In genomic region chr9:118976160-118976559, GRCh38 we compare ENCODE assay signal across 33 cellular contexts.
"Had no signal": no experiment of that assay in that cellular context is flagged by ENCODE, and none has a peak within 500 bp of the region (broad histone marks: within the 10 kb centered on the region; RNA-seq: fewer than 3 reads in every experiment).

No MANE protein-coding gene starts in this region.

- H3K4me3 ChIP-seq: adrenal gland, ascending aorta, cardiac muscle cell had no signal

- DNase-seq: activated B cell treated with CpG ODN at 0.5 μM for 24 hours; activated CD4-positive, alpha-beta memory T cell treated with anti-CD3 and anti-CD28 coated beads for 36 hours; activated CD4-positive, alpha-beta T cell treated with anti-CD3 and anti-CD28 coated beads for 4 hours; activated CD4-positive, alpha-beta T cell treated with anti-CD3 and anti-CD28 coated beads, Interleukin-2, amount 10 ng/mL, durations not matched to agents 24 days and 14 days; activated CD4-positive, alpha-beta T cell treated with anti-CD3 and anti-CD28 coated beads, Interleukin-2, amount 50 U/mL, for 1 hour; activated CD4-positive, alpha-beta T cell treated with anti-CD3 and anti-CD28 coated beads, Interleukin-2, amount 50 U/mL, for 4 hours; activated CD4-positive, CD25-positive, alpha-beta regulatory T cell treated with anti-CD3 and anti-CD28 coated beads, Interleukin-2, amount 50 U/mL, for 72 hours; activated CD8-positive, alpha-beta memory T cell treated with anti-CD3 and anti-CD28 coated beads, Interleukin-2, amount 50 U/mL, for 4 hours; activated CD8-positive, alpha-beta T cell treated with anti-CD3 and anti-CD28 coated beads for 36 hours; activated effector memory CD4-positive, alpha-beta T cell treated with anti-CD3 and anti-CD28 coated beads, Interleukin-2, amount 50 U/mL, for 16 hours; activated gamma-delta T cell treated with Interleukin-2 at 50 U/mL for 16 hours; activated naive CD4-positive, alpha-beta T cell; activated naive CD4-positive, alpha-beta T cell treated with anti-CD3 and anti-CD28 coated beads for 36 hours; activated naive CD4-positive, alpha-beta T cell treated with anti-CD3 and anti-CD28 coated beads, Interleukin-2, amount 50 U/mL, for 16 hours; activated naive CD8-positive, alpha-beta T cell treated with anti-CD3 and anti-CD28 coated beads for 36 hours; activated T-cell treated with anti-CD3 and anti-CD28 coated beads for 4 hours; activated T-cell treated with anti-CD3 and anti-CD28 coated beads, Interleukin-2, amount 50 U/mL, for 1 hour; activated T-cell treated with anti-CD3 and anti-CD28 coated beads, Interleukin-2, amount 50 U/mL, for 4 hours; activated T-cell treated with anti-CD3 and anti-CD28 coated beads, Interleukin-2, amount 50 U/mL, for 72 hours; adrenal gland; amygdala; anterior cingulate cortex; caudate nucleus; T-helper 2 cell; T-helper 9 cell had no signal

- H3K9me3 ChIP-seq: adrenal gland, ascending aorta had no signal

- H3K27me3 ChIP-seq: adrenal gland, ascending aorta, cardiac muscle cell had no signal

- H3K36me3 ChIP-seq: adrenal gland, ascending aorta, cardiac muscle cell had no signal

- ATAC-seq: activated CD8-positive, alpha-beta T cell treated with anti-CD3 and anti-CD28 coated beads for 36 hours; activated naive CD4-positive, alpha-beta T cell treated with anti-CD3 and anti-CD28 coated beads, Interleukin-2, amount 50 U/mL, for 72 hours; activated T-cell treated with anti-CD3 and anti-CD28 coated beads, Interleukin-2, amount 50 U/mL, for 4 hours; activated T-cell treated with anti-CD3 and anti-CD28 coated beads, Interleukin-2, amount 50 U/mL, for 72 hours; activated T-helper 17 cell treated with anti-CD3 and anti-CD28 coated beads, Interleukin-2, amount 50 U/mL, for 72 hours had no signal

- FAIRE-seq: bronchial epithelial cell, colon, TTC549 had no signal

- H3K4me1 ChIP-seq: adrenal gland, ascending aorta had no signal

- H3K27ac ChIP-seq: adrenal gland, ascending aorta, cardiac muscle cell, VCaP had no signal
